Comparison of ENCODE assay signal across 18 cellular contexts in the genomic region with DNA sequence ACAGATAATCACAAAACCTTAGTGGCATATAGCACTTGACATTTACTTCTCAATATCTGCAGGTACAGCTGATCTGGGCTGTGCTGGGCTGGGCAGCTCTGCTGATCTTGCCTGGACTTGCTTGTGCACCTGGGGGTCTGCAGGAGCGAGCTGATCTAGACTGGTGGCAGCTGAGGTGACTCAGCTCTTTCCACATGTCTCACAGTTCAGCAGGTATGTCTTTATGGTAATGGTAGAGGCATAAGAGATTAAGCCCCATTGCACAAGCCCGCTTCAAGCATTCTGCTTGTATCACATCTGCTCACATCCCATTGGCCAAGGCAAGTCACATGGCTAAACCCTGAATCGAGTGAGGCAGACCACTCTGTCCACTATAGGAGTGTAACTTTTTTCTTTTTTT.
DNase-seq lines count a peak whose midpoint lies in the region; ATAC-seq and TF ChIP-seq lines count a peak whose summit lies in the region.
"Had no signal": no experiment of that assay in that cellular context is flagged by ENCODE, and none has a peak within 500 bp of the region (broad histone marks: within the 10 kb centered on the region; RNA-seq: fewer than 3 reads in every experiment).

No MANE protein-coding gene starts in this region.

- H3K9me3 ChIP-seq in breast epithelium (no peaks in the 10 kb centered on the region), osteoblast (ENCODE audit: low read depth, low read length) (no peaks in the 10 kb centered on the region)
- H3K9me3 ChIP-seq in naive thymus-derived CD4-positive, alpha-beta T cell (ENCODE audit: control insufficient read depth in 2 of 3, low read length in 3 of 3): no peaks in the 10 kb centered on the region
- H3K9me3 ChIP-seq: BLaER1 treated with 17β-estradiol and CSF1 and Interleukin-3, amounts not matched to agents 10 nM and 100 nM had no signal

- DNase-seq in MCF 10A (ENCODE audit: unreplicated experiment) (peak; percentile 5), breast epithelium (ENCODE audit: low spot score in 2 of 2) (no peak), epithelial cell of esophagus (ENCODE audit: low read depth) (peak; percentile 62), osteoblast (ENCODE audit: insufficient read length, low spot score, missing footprints) (peak; percentile 34)
- DNase-seq in naive thymus-derived CD4-positive, alpha-beta T cell: no peak
- DNase-seq in stimulated activated naive B cell treated with anti-CD40 and anti-IgM and Interleukin-4, amounts not matched to agents 10 μg/mL and 1 μg/mL and 100 μg/mL, for 72 hours: no peak
- DNase-seq: CD8-positive, alpha-beta memory T cell; COR-L47; DMS 273 treated with DMSO at 0.1 percent for 48 hours; DMS53; DND-41; EL; HCEC 1CT had no signal

- H3K27me3 ChIP-seq in breast epithelium (peaks cover 0 to 71% of the 10 kb centered on the region in 2 donors), osteoblast (ENCODE audit: insufficient read depth, low read length) (peaks cover 30% of the 10 kb centered on the region)
- no peaks in the 10 kb centered on the region for H3K27me3 ChIP-seq in naive thymus-derived CD4-positive, alpha-beta T cell (ENCODE audit: control insufficient read depth in 2 of 2, insufficient read depth in 2 of 2, low read length in 2 of 2)
- H3K27me3 ChIP-seq: BLaER1 treated with 17β-estradiol and CSF1 and Interleukin-3, amounts not matched to agents 10 nM and 100 nM had no signal

- H3K9me3 Mint-ChIP-seq in MCF 10A (ENCODE audit: unreplicated experiment): no peaks in the 10 kb centered on the region
- H3K9me3 Mint-ChIP-seq in naive thymus-derived CD4-positive, alpha-beta T cell: peaks cover 0 to 2% (median 0%) of the 10 kb centered on the region in 11 donors
- no peaks in the 10 kb centered on the region for H3K9me3 Mint-ChIP-seq in stimulated activated naive B cell treated with anti-CD40 and anti-IgM and Interleukin-4, amounts not matched to agents 10 μg/mL and 1 μg/mL and 100 μg/mL, for 72 hours
- H3K9me3 Mint-ChIP-seq: CD8-positive, alpha-beta memory T cell; GM23338 had no signal

- TF ChIP-seq CTCF in MCF 10A (IDR thresholded peaks at IDR 0.05; ENCODE audit: unreplicated experiment): no peak
- no peak for TF ChIP-seq CTCF in breast epithelium (IDR thresholded peaks at IDR 0.05)
- no peak for TF ChIP-seq CTCF in epithelial cell of esophagus (IDR thresholded peaks at IDR 0.05; ENCODE audit: insufficient read depth, low read depth, low read length, missing control alignments)
- TF ChIP-seq CTCF in osteoblast (IDR thresholded peaks at IDR 0.05; ENCODE audit: extremely low read depth, low read depth, low read length): no peak

- ATAC-seq in naive thymus-derived CD4-positive, alpha-beta T cell: no peak
- ATAC-seq in stimulated activated naive B cell treated with anti-CD40 and anti-IgM and Interleukin-4, amounts not matched to agents 10 μg/mL and 1 μg/mL and 100 μg/mL, for 72 hours (replicated peaks): no peak
- ATAC-seq: GM12878, GM23338 had no signal

- no peaks in the 10 kb centered on the region for H4K20me1 ChIP-seq in osteoblast (ENCODE audit: insufficient read depth, low read length)
- H4K20me1 ChIP-seq: BLaER1 treated with 17β-estradiol and CSF1 and Interleukin-3, amounts not matched to agents 10 nM and 100 nM had no signal

- peaks cover 45% of the 10 kb centered on the region for H3K27me3 Mint-ChIP-seq in MCF 10A (ENCODE audit: insufficient read depth, unreplicated experiment)
- no peaks in the 10 kb centered on the region for H3K27me3 Mint-ChIP-seq in naive thymus-derived CD4-positive, alpha-beta T cell
- H3K27me3 Mint-ChIP-seq in stimulated activated naive B cell treated with anti-CD40 and anti-IgM and Interleukin-4, amounts not matched to agents 10 μg/mL and 1 μg/mL and 100 μg/mL, for 72 hours: no peaks in the 10 kb centered on the region

- CTCF ChIA-PET in MCF 10A (lab: Yijun Ruan, JAX): no interaction called here
- CTCF ChIA-PET in naive thymus-derived CD4-positive, alpha-beta T cell (lab: Charles Lee): no interaction called here

- no peak overlapping the region for H3K4me3 Mint-ChIP-seq in MCF 10A (ENCODE audit: unreplicated experiment)
- H3K4me3 Mint-ChIP-seq in naive thymus-derived CD4-positive, alpha-beta T cell: no peak overlapping the region
- H3K4me3 Mint-ChIP-seq in stimulated activated naive B cell treated with anti-CD40 and anti-IgM and Interleukin-4, amounts not matched to agents 10 μg/mL and 1 μg/mL and 100 μg/mL, for 72 hours: no peak overlapping the region
- H3K4me3 Mint-ChIP-seq: B cell; CD8-positive, alpha-beta memory T cell; GM23338 had no signal

- H2AFZ ChIP-seq in osteoblast (ENCODE audit: low read length): no peak overlapping the region
- H2AFZ ChIP-seq: GM23338 had no signal

- H3K4me1 Mint-ChIP-seq in MCF 10A (ENCODE audit: insufficient read depth, unreplicated experiment): no peaks in the 10 kb centered on the region
- H3K4me1 Mint-ChIP-seq in naive thymus-derived CD4-positive, alpha-beta T cell: peaks cover 0 to 1% (median 0%) of the 10 kb centered on the region in 7 donors
- H3K4me1 Mint-ChIP-seq in stimulated activated naive B cell treated with anti-CD40 and anti-IgM and Interleukin-4, amounts not matched to agents 10 μg/mL and 1 μg/mL and 100 μg/mL, for 72 hours: no peaks in the 10 kb centered on the region
- H3K4me1 Mint-ChIP-seq: B cell; CD8-positive, alpha-beta memory T cell; GM23338 had no signal

- no peak overlapping the region for H3K4me3 ChIP-seq in breast epithelium
- no peak overlapping the region for H3K4me3 ChIP-seq in epithelial cell of esophagus (ENCODE audit: low read length)
- no peak overlapping the region for H3K4me3 ChIP-seq in osteoblast (ENCODE audit: insufficient read depth, low read length)
- H3K4me3 ChIP-seq in naive thymus-derived CD4-positive, alpha-beta T cell (ENCODE audit: low read length): no peak overlapping the region
- H3K4me3 ChIP-seq: BLaER1 treated with 17β-estradiol and CSF1 and Interleukin-3, amounts not matched to agents 10 nM and 100 nM; GM12878; GM23338 had no signal

- H3K4me1 ChIP-seq in breast epithelium: no peaks in the 10 kb centered on the region
- no peaks in the 10 kb centered on the region for H3K4me1 ChIP-seq in osteoblast (ENCODE audit: insufficient read depth, low read length)
- no peaks in the 10 kb centered on the region for H3K4me1 ChIP-seq in naive thymus-derived CD4-positive, alpha-beta T cell (ENCODE audit: control insufficient read depth in 2 of 2, insufficient read depth in 2 of 2, low read length in 2 of 2)

- BruUV-seq in MCF 10A (replicated peaks; lab: Mats Ljungman, UMichigan): no TSS peak

- H3K79me2 ChIP-seq in osteoblast (ENCODE audit: insufficient read depth, low read length): no peaks in the 10 kb centered on the region

- TF ChIP-seq POLR2A in breast epithelium (IDR thresholded peaks at IDR 0.05): no peak

- no peaks in the 10 kb centered on the region for H3K36me3 Mint-ChIP-seq in MCF 10A (ENCODE audit: insufficient read depth, unreplicated experiment)
- no peaks in the 10 kb centered on the region for H3K36me3 Mint-ChIP-seq in naive thymus-derived CD4-positive, alpha-beta T cell
- H3K36me3 Mint-ChIP-seq in stimulated activated naive B cell treated with anti-CD40 and anti-IgM and Interleukin-4, amounts not matched to agents 10 μg/mL and 1 μg/mL and 100 μg/mL, for 72 hours: no peaks in the 10 kb centered on the region
- H3K36me3 Mint-ChIP-seq: CD8-positive, alpha-beta memory T cell had no signal

- H3K4me2 ChIP-seq in osteoblast (ENCODE audit: insufficient read depth, low read length): no peak overlapping the region
- H3K4me2 ChIP-seq: GM23338 had no signal

- POLR2A ChIA-PET in MCF 10A (lab: Yijun Ruan, JAX): no interaction called here
- POLR2A ChIA-PET in naive thymus-derived CD4-positive, alpha-beta T cell (lab: Charles Lee): no interaction called here

- H3K27ac ChIP-seq in breast epithelium (no peak overlapping the region), osteoblast (ENCODE audit: low read depth, low read length) (no peak overlapping the region)
- H3K27ac ChIP-seq in naive thymus-derived CD4-positive, alpha-beta T cell (ENCODE audit: low read depth, low read length): no peak overlapping the region
- H3K27ac ChIP-seq: BLaER1 treated with 17β-estradiol and CSF1 and Interleukin-3, amounts not matched to agents 10 nM and 100 nM; HL-60 had no signal

- H3K27ac Mint-ChIP-seq in MCF 10A (ENCODE audit: low read depth, unreplicated experiment): no peak overlapping the region
- H3K27ac Mint-ChIP-seq in naive thymus-derived CD4-positive, alpha-beta T cell: no peak overlapping the region
- no peak overlapping the region for H3K27ac Mint-ChIP-seq in stimulated activated naive B cell treated with anti-CD40 and anti-IgM and Interleukin-4, amounts not matched to agents 10 μg/mL and 1 μg/mL and 100 μg/mL, for 72 hours
- H3K27ac Mint-ChIP-seq: B cell; CD8-positive, alpha-beta memory T cell; GM23338 had no signal

- H3K36me3 ChIP-seq in breast epithelium (no peaks in the 10 kb centered on the region), osteoblast (ENCODE audit: insufficient read depth, low read length) (no peaks in the 10 kb centered on the region)
- H3K36me3 ChIP-seq in naive thymus-derived CD4-positive, alpha-beta T cell (ENCODE audit: control insufficient read depth in 2 of 3, insufficient read depth in 3 of 3, low read length in 3 of 3): no peaks in the 10 kb centered on the region
- H3K36me3 ChIP-seq: BLaER1 treated with 17β-estradiol and CSF1 and Interleukin-3, amounts not matched to agents 10 nM and 100 nM had no signal

- intact Hi-C loops in MCF 10A (cut with micrococcal nuclease): no loop called here
- intact Hi-C loops in breast epithelium (cut with DNase I; ENCODE audit: low total_unique reads): no loop called here
- intact Hi-C loops in naive thymus-derived CD4-positive, alpha-beta T cell (cut with micrococcal nuclease): no loop called here

Comparison
In these comparisons a context has a peak if more than half of its experiments do, and no peak if none do; other contexts are left out.
1. DNase-seq: peak in MCF 10A (single experiment), epithelial cell of esophagus (single experiment) and osteoblast (single experiment); none in breast epithelium (0 of 2), naive thymus-derived CD4-positive, alpha-beta T cell (0 of 9) and stimulated activated naive B cell treated with anti-CD40 and anti-IgM and Interleukin-4, amounts not matched to agents 10 μg/mL and 1 μg/mL and 100 μg/mL, for 72 hours (single experiment).